In genomic region chr2:42192642-42193566, GRCh38 we compare ENCODE assay signal across 9 cellular contexts. TPM values are rescaled to one million over a fixed set of nuclear protein-coding genes. Genes with fewer than 3 reads are reported as not detected.
A peak's percentile ranks its signal among the peaks of the same experiment; 100 is the strongest.
DNase-seq lines count a peak whose midpoint lies in the region; ATAC-seq and TF ChIP-seq lines count a peak whose summit lies in the region.
"Had no signal": no experiment of that assay in that cellular context is flagged by ENCODE, and none has a peak within 500 bp of the region (broad histone marks: within the 10 kb centered on the region; RNA-seq: fewer than 3 reads in every experiment).

No MANE protein-coding gene starts in this region.

- peaks cover 3 to 31% (median 3%) of the 10 kb centered on the region in 3 donors for H3K4me1 ChIP-seq in esophagus squamous epithelium

- H3K27me3 ChIP-seq in esophagus squamous epithelium: no peaks in the 10 kb centered on the region

- TF ChIP-seq CTCF in nephron (IDR thresholded peaks at IDR 0.05; ENCODE audit: unreplicated experiment in 3 of 3): no peak
- TF ChIP-seq CTCF in esophagus squamous epithelium (IDR thresholded peaks at IDR 0.05): no peak

- H3K9me3 Mint-ChIP-seq in T-cell: no peaks in the 10 kb centered on the region
- H3K9me3 Mint-ChIP-seq in nephron: no peaks in the 10 kb centered on the region

- H3K27me3 Mint-ChIP-seq in T-cell (no peaks in the 10 kb centered on the region), nephron (ENCODE audit: low read depth) (no peaks in the 10 kb centered on the region)

- no peak overlapping the region for H3K4me3 ChIP-seq in esophagus squamous epithelium

- DNase-seq in T-cell: no peak
- DNase-seq in esophagus squamous epithelium (lab: John Stamatoyannopoulos, UW): no peak
- DNase-seq in KG1 (lab: John Stamatoyannopoulos, UW): no peak
- no peak for DNase-seq in foreskin melanocyte
- DNase-seq: caudate nucleus had no signal

- H3K27ac ChIP-seq in esophagus squamous epithelium: no peak overlapping the region

- CTCF ChIA-PET in T-cell (lab: Charles Lee): interaction anchor here in 1 of 2 donors (0.9 kb wide), 2 partner anchors 56 to 93 kb away, joined by 3 read pairs; no protein-coding TSS in a partner anchor

- peaks cover 12% of the 10 kb centered on the region for H3K36me3 Mint-ChIP-seq in T-cell
- H3K36me3 Mint-ChIP-seq in nephron (ENCODE audit: low read depth): peaks cover 12% of the 10 kb centered on the region

- H3K4me1 Mint-ChIP-seq in T-cell (peaks cover 75 to 87% (median 82%) of the 10 kb centered on the region in 3 donors), nephron (peaks cover 50% of the 10 kb centered on the region)

- H3K9me3 ChIP-seq in esophagus squamous epithelium: no peaks in the 10 kb centered on the region

- TF ChIP-seq POLR2A in esophagus squamous epithelium (IDR thresholded peaks at IDR 0.05): no peak

- H3K4me3 Mint-ChIP-seq in T-cell (peak overlapping the region; percentile 29 to 62 (median 43)), nephron (no peak overlapping the region)

- H3K36me3 ChIP-seq in esophagus squamous epithelium: no peaks in the 10 kb centered on the region

- POLR2A ChIA-PET in T-cell (lab: Charles Lee): no interaction called here

- 57 to 71% methylated on average over 3 of the region's 3 CpGs for WGBS in esophagus squamous epithelium, 2 donors

- intact Hi-C loops in esophagus squamous epithelium (cut with DNase I): no loop called here

- H3K27ac Mint-ChIP-seq in T-cell (peak overlapping the region; percentile 90), nephron (peak overlapping the region; percentile 65 to 81 (median 69))

- ATAC-seq in GM18519 (IDR thresholded peaks at IDR 0.05; ENCODE audit: low FRiP score, unreplicated experiment) (peak; percentile 71), GM21786 (IDR thresholded peaks at IDR 0.05; ENCODE audit: unreplicated experiment) (peak; percentile 63), T-cell (replicated peaks in 1 of 4) (peak; percentile 36 to 51 (median 44)), GM19463 (IDR thresholded peaks at IDR 0.05; ENCODE audit: unreplicated experiment) (no peak)

RNA-seq across cellular contexts. Expression of gene EML4, which starts 23.8 kb away (rescaled TPM):
- total RNA-seq in T-cell: 100 to 1,000 TPM; 101 to 223 (median 123) TPM
- total RNA-seq in esophagus squamous epithelium: 10 to 100 TPM; 11.6 to 29.8 (median 22.4) TPM

Comparison
In these comparisons a context has a peak if more than half of its experiments do, and no peak if none do; other contexts are left out.
1. H3K4me3 Mint-ChIP-seq: peak in T-cell (3 of 3); none in nephron (0 of 3).